2 cellular contexts compared by ENCODE assay signal in genomic region chr1:10800778-10801177, GRCh38.
A peak's percentile ranks its signal among the peaks of the same experiment; 100 is the strongest.
TF ChIP-seq lines count a peak whose summit lies in the region.

No MANE protein-coding gene starts in this region.

TF ChIP-seq in HepG2, 621 proteins besides CTCF, POLR2A, EP300 and RAD21:
- no peak for TF ChIP-seq CAMTA2 (CRISPR knock-in tag; IDR thresholded peaks at IDR 0.05; ENCODE audit: borderline replicate concordance)
- TF ChIP-seq ZNF629 (CRISPR knock-in tag; conservative IDR thresholded peaks at IDR 0.05): peak; percentile 59; the same call in 1 of the 2 replicates

TF ChIP-seq in K562, 482 proteins besides CTCF, POLR2A, EP300 and RAD21:
- TF ChIP-seq ZNF507 (tag; conservative IDR thresholded peaks at IDR 0.05) (no peak), MAFK (IDR thresholded peaks at IDR 0.05; ENCODE audit: low read length) (no peak), SNIP1 (IDR thresholded peaks at IDR 0.05; ENCODE audit: low read depth) (no peak), NRF1 (conservative IDR thresholded peaks at IDR 0.05 in 1 of 2, IDR thresholded peaks at IDR 0.05 in 1 of 2) (no peak), FUS (optimal IDR thresholded peaks at IDR 0.05; ENCODE audit: low read depth, low read length) (no peak), ZNF41 (CRISPR knock-in tag; conservative IDR thresholded peaks at IDR 0.05) (no peak), ZNF655 (CRISPR knock-in tag; IDR thresholded peaks at IDR 0.05) (no peak), ZNF695 (CRISPR knock-in tag; IDR thresholded peaks at IDR 0.05) (no peak), DPF2 (IDR thresholded peaks at IDR 0.05) (no peak), RBM25 (IDR thresholded peaks at IDR 0.05; ENCODE audit: low read depth, low read length, severe bottlenecking) (peak; percentile 70), KDM1A (IDR thresholded peaks at IDR 0.05) (peak; percentile 13 to 57; a peak in 2 of 4 replicates)
